ENCODE assay signal across 23 cellular contexts in the genomic region with DNA sequence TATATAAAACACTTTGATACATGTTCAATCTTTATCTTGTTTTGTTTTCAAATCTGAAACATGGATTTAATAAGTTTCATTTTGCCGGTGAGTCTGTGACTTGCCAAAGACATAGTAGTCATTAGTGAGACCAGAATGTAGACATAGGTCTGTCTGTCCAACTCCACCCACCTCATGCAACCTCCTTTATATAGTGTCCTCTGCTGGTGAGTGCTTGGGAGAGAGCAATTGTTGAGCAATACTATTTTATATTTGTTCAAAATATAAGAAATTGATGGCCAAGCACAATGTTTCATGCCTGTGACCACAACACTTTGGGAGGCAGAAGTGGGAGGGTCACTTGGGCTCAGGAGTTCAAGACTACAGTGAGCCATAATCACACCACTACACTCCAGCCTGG. TPM values are rescaled to one million over a fixed set of nuclear protein-coding genes. Genes with fewer than 3 reads are reported as not detected.
"Had no signal": no experiment of that assay in that cellular context is flagged by ENCODE, and none has a peak within 500 bp of the region (broad histone marks: within the 10 kb centered on the region; RNA-seq: fewer than 3 reads in every experiment).

No MANE protein-coding gene starts in this region.

- H3K9ac ChIP-seq: parathyroid adenoma had no signal

- H2AFZ ChIP-seq: parathyroid adenoma had no signal

- H3K4me3 ChIP-seq: cardiac muscle cell, heart right ventricle, mucosa of descending colon, thyroid gland had no signal

- H3K4me1 ChIP-seq: heart right ventricle, parathyroid adenoma had no signal

- ATAC-seq: activated naive CD8-positive, alpha-beta T cell treated with anti-CD3 and anti-CD28 coated beads, Interleukin-2, amount 50 U/mL, for 24 hours; heart right ventricle; left colon; mucosa of descending colon; right cardiac atrium; stimulated activated naive CD8-positive, alpha-beta T cell treated with anti-CD3 and anti-CD28 coated beads, Interleukin-15, Interleukin-2, amounts not matched to agents 100 U/mL and 50 U/mL, for 24 hours had no signal

- DNase-seq: activated B cell treated with CpG ODN at 0.5 μM for 24 hours; activated CD4-positive, alpha-beta memory T cell treated with anti-CD3 and anti-CD28 coated beads for 36 hours; activated CD4-positive, alpha-beta T cell treated with anti-CD3 and anti-CD28 coated beads for 4 hours; activated effector memory CD4-positive, alpha-beta T cell treated with anti-CD3 and anti-CD28 coated beads, Interleukin-2, amount 50 U/mL, for 16 hours; activated naive CD4-positive, alpha-beta T cell treated with anti-CD3 and anti-CD28 coated beads, Interleukin-2, amount 50 U/mL, for 16 hours; activated naive CD8-positive, alpha-beta T cell treated with anti-CD3 and anti-CD28 coated beads, Interleukin-2, amount 50 U/mL, for 24 hours; activated T-cell treated with anti-CD3 and anti-CD28 coated beads for 4 hours; cortex of kidney; heart right ventricle; left colon; mesendoderm; mucosa of descending colon; nephron progenitor cell; right cardiac atrium; stimulated activated CD4-positive, alpha-beta T cell treated with anti-CD3 and anti-CD28 coated beads, Interleukin-4, amount 100 ng/mL, for 24 hours; stimulated activated naive CD8-positive, alpha-beta T cell treated with anti-CD3 and anti-CD28 coated beads, Interleukin-15, Interleukin-2, amounts not matched to agents 100 U/mL and 50 U/mL, for 24 hours; thyroid gland had no signal

- H3K4me3 Mint-ChIP-seq: activated B cell treated with CpG ODN at 0.5 μM for 24 hours; activated CD4-positive, alpha-beta memory T cell treated with anti-CD3 and anti-CD28 coated beads for 36 hours; activated naive CD8-positive, alpha-beta T cell treated with anti-CD3 and anti-CD28 coated beads, Interleukin-2, amount 50 U/mL, for 24 hours; nephron progenitor cell had no signal

- H3K79me2 ChIP-seq: parathyroid adenoma had no signal

- H3K36me3 ChIP-seq: cardiac muscle cell, heart right ventricle, thyroid gland had no signal

- H3K27ac Mint-ChIP-seq: activated B cell treated with CpG ODN at 0.5 μM for 24 hours; activated CD4-positive, alpha-beta memory T cell treated with anti-CD3 and anti-CD28 coated beads for 36 hours; activated naive CD8-positive, alpha-beta T cell treated with anti-CD3 and anti-CD28 coated beads, Interleukin-2, amount 50 U/mL, for 24 hours; nephron progenitor cell had no signal

- H3K27me3 ChIP-seq: cardiac muscle cell, heart right ventricle, thyroid gland had no signal

- H3K27me3 Mint-ChIP-seq: activated B cell treated with CpG ODN at 0.5 μM for 24 hours; activated naive CD8-positive, alpha-beta T cell treated with anti-CD3 and anti-CD28 coated beads, Interleukin-2, amount 50 U/mL, for 24 hours had no signal

- H3K36me3 Mint-ChIP-seq: activated CD4-positive, alpha-beta memory T cell treated with anti-CD3 and anti-CD28 coated beads for 36 hours had no signal

- H3K4me1 Mint-ChIP-seq: nephron progenitor cell had no signal

- H3K9me3 ChIP-seq: mucosa of descending colon, thyroid gland had no signal

- H3K27ac ChIP-seq: cardiac muscle cell, heart right ventricle, parathyroid adenoma, thyroid gland had no signal

RNA-seq across cellular contexts. Expression of a gene that starts 10.8 kb away (rescaled TPM):
- total RNA-seq: cardiac muscle cell, epithelial cell of proximal tubule, fibroblast of villous mesenchyme, pulmonary artery endothelial cell had no signal
- polyA plus RNA-seq: cardiac muscle cell, keratinocyte had no signal
